ENCODE assay signal across 10 cellular contexts in the genomic region with DNA sequence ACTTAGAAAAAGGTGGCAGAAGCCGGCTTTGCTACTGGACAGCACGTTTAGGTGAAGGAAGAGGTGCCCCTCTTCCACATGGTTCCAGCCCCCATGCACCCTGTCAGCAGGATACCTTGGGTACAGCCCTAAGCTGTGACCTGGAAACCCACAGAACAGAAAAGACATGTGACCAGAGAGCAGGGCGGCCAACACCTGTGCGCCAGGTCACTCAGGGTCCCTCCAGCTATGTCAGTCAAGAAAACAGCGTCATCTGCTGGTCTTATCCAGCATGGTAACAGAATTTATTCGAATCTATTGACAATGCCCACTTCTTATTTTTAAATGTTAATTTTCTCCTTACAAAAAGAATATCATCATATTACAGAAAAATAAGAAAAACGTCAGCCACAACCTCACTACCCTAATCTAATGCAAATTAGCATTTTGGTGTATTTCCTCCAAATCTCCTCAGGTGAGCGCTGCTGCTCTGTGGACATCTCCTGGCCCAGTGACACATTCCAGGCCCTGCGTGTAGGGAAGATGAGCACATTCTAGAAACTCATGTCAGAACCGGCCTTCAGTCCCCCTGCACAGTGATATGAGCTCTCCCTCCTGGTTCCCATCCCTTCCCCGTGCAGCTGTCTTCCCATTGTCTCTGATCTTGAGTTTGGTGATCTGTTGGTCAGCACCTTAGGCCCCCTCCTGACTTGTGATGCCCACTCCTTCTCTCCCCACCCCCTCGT. TPM values are rescaled to one million over a fixed set of nuclear protein-coding genes. Genes with fewer than 3 reads are reported as not detected.
DNase-seq lines count a peak whose midpoint lies in the region; ATAC-seq and TF ChIP-seq lines count a peak whose summit lies in the region.
"Had no signal": no experiment of that assay in that cellular context is flagged by ENCODE, and none has a peak within 500 bp of the region (broad histone marks: within the 10 kb centered on the region; RNA-seq: fewer than 3 reads in every experiment).

No MANE protein-coding gene starts in this region.

- no peak overlapping the region for H2AFZ ChIP-seq in PC-9

- CTCF ChIA-PET in PC-9 (lab: Charles Lee), result interaction anchor here (0.6 kb wide), 1 partner anchor 825 kb away, joined by 5 read pairs; no protein-coding TSS in a partner anchor

- no peak overlapping the region for H3K4me3 ChIP-seq in PC-9
- H3K4me3 ChIP-seq in fibroblast of villous mesenchyme (ENCODE audit: low read depth, low read length), result no peak overlapping the region
- H3K4me3 ChIP-seq in right atrium auricular region, result no peak overlapping the region

- no peak overlapping the region for H3K4me3 Mint-ChIP-seq in activated CD4-positive, alpha-beta T cell treated with anti-CD3 and anti-CD28 coated beads, Interleukin-2, amount 10 ng/mL, durations not matched to agents 24 days and 14 days
- no peak overlapping the region for H3K4me3 Mint-ChIP-seq in stimulated activated effector memory CD8-positive, alpha-beta T cell treated with anti-CD3 and anti-CD28 coated beads, Interleukin-12 subunit alpha, Interleukin-12 subunit beta, amount 100 ng/mL, for 72 hours
- H3K4me3 Mint-ChIP-seq: CD4-positive, CD25-positive, alpha-beta regulatory T cell had no signal

- no peaks in the 10 kb centered on the region for H3K36me3 ChIP-seq in PC-9 (ENCODE audit: low read depth)
- H3K36me3 ChIP-seq in right atrium auricular region, result no peaks in the 10 kb centered on the region

- no peaks in the 10 kb centered on the region for H3K4me1 ChIP-seq in PC-9 (replicated peaks; ENCODE audit: insufficient read depth)
- H3K4me1 ChIP-seq in right atrium auricular region, result no peaks in the 10 kb centered on the region

- intact Hi-C loops in activated CD4-positive, alpha-beta T cell treated with anti-CD3 and anti-CD28 coated beads, Interleukin-2, amount 10 ng/mL, durations not matched to agents 24 days and 14 days (cut with micrococcal nuclease), result no loop called here
- intact Hi-C loops in PC-9 (cut with micrococcal nuclease; ENCODE audit: unreplicated experiment), result no loop called here

- no peak overlapping the region for H3K27ac ChIP-seq in PC-9
- H3K27ac ChIP-seq in right atrium auricular region, result no peak overlapping the region
- H3K27ac ChIP-seq: RWPE1 had no signal

- no peak for ATAC-seq in stimulated activated effector memory CD8-positive, alpha-beta T cell treated with anti-CD3 and anti-CD28 coated beads, Interleukin-12 subunit alpha, Interleukin-12 subunit beta, amount 100 ng/mL, for 72 hours
- ATAC-seq in HG03045 (IDR thresholded peaks at IDR 0.05; ENCODE audit: unreplicated experiment), result no peak

- H3K79me2 ChIP-seq in PC-9 (ENCODE audit: low read depth), result no peaks in the 10 kb centered on the region

- no peaks in the 10 kb centered on the region for H4K20me1 ChIP-seq in PC-9 (ENCODE audit: insufficient read depth)

- peaks cover 4% of the 10 kb centered on the region for H3K36me3 Mint-ChIP-seq in activated CD4-positive, alpha-beta T cell treated with anti-CD3 and anti-CD28 coated beads, Interleukin-2, amount 10 ng/mL, durations not matched to agents 24 days and 14 days (ENCODE audit: low read depth)
- no peaks in the 10 kb centered on the region for H3K36me3 Mint-ChIP-seq in stimulated activated effector memory CD8-positive, alpha-beta T cell treated with anti-CD3 and anti-CD28 coated beads, Interleukin-12 subunit alpha, Interleukin-12 subunit beta, amount 100 ng/mL, for 72 hours
- H3K36me3 Mint-ChIP-seq: CD4-positive, CD25-positive, alpha-beta regulatory T cell had no signal

- no peaks in the 10 kb centered on the region for H3K27me3 Mint-ChIP-seq in activated CD4-positive, alpha-beta T cell treated with anti-CD3 and anti-CD28 coated beads, Interleukin-2, amount 10 ng/mL, durations not matched to agents 24 days and 14 days
- H3K27me3 Mint-ChIP-seq: CD4-positive, CD25-positive, alpha-beta regulatory T cell had no signal

- H3K4me1 Mint-ChIP-seq in activated CD4-positive, alpha-beta T cell treated with anti-CD3 and anti-CD28 coated beads, Interleukin-2, amount 10 ng/mL, durations not matched to agents 24 days and 14 days, result peaks cover 48% of the 10 kb centered on the region
- H3K4me1 Mint-ChIP-seq in stimulated activated effector memory CD8-positive, alpha-beta T cell treated with anti-CD3 and anti-CD28 coated beads, Interleukin-12 subunit alpha, Interleukin-12 subunit beta, amount 100 ng/mL, for 72 hours, result peaks cover 21% of the 10 kb centered on the region

- H3K27ac Mint-ChIP-seq in activated CD4-positive, alpha-beta T cell treated with anti-CD3 and anti-CD28 coated beads, Interleukin-2, amount 10 ng/mL, durations not matched to agents 24 days and 14 days, result peak overlapping the region; percentile 62
- peak overlapping the region; percentile 69 for H3K27ac Mint-ChIP-seq in stimulated activated effector memory CD8-positive, alpha-beta T cell treated with anti-CD3 and anti-CD28 coated beads, Interleukin-12 subunit alpha, Interleukin-12 subunit beta, amount 100 ng/mL, for 72 hours

- BruUV-seq in PC-9 (replicated peaks; lab: Mats Ljungman, UMichigan), result no TSS peak

- no peak for DNase-seq in activated CD4-positive, alpha-beta T cell treated with anti-CD3 and anti-CD28 coated beads, Interleukin-2, amount 10 ng/mL, durations not matched to agents 24 days and 14 days
- no peak for DNase-seq in activated CD4-positive, alpha-beta T cell treated with anti-CD3 and anti-CD28 coated beads, Interleukin-2, amount 50 U/mL, for 48 hours
- no peak for DNase-seq in PC-9
- no peak for DNase-seq in fibroblast of villous mesenchyme (ENCODE audit: low read depth)
- DNase-seq in stimulated activated effector memory CD8-positive, alpha-beta T cell treated with anti-CD3 and anti-CD28 coated beads, Interleukin-12 subunit alpha, Interleukin-12 subunit beta, amount 100 ng/mL, for 72 hours (ENCODE audit: low spot score in 2 of 2), result no peak
- DNase-seq in OCI-M2 (lab: John Stamatoyannopoulos, UW; ENCODE audit: unreplicated experiment), result no peak
- DNase-seq in right atrium auricular region (ENCODE audit: low spot score), result no peak

- POLR2A ChIA-PET in PC-9 (lab: Charles Lee; ENCODE audit: unreplicated experiment), result no interaction called here

- no peaks in the 10 kb centered on the region for H3K9me3 Mint-ChIP-seq in activated CD4-positive, alpha-beta T cell treated with anti-CD3 and anti-CD28 coated beads, Interleukin-2, amount 10 ng/mL, durations not matched to agents 24 days and 14 days
- no peaks in the 10 kb centered on the region for H3K9me3 Mint-ChIP-seq in stimulated activated effector memory CD8-positive, alpha-beta T cell treated with anti-CD3 and anti-CD28 coated beads, Interleukin-12 subunit alpha, Interleukin-12 subunit beta, amount 100 ng/mL, for 72 hours
- H3K9me3 Mint-ChIP-seq: CD4-positive, CD25-positive, alpha-beta regulatory T cell had no signal

- H3K9me3 ChIP-seq in PC-9 (ENCODE audit: insufficient read depth, low read depth), result no peaks in the 10 kb centered on the region
- no peaks in the 10 kb centered on the region for H3K9me3 ChIP-seq in right atrium auricular region

- H3K27me3 ChIP-seq in PC-9 (ENCODE audit: insufficient read depth, low read depth) (no peaks in the 10 kb centered on the region), right atrium auricular region (no peaks in the 10 kb centered on the region)

- no peaks in the 10 kb centered on the region for H3F3A ChIP-seq in PC-9 (ENCODE audit: insufficient read depth, low read depth)

- H3K9me2 ChIP-seq in PC-9 (ENCODE audit: insufficient read depth), result no peaks in the 10 kb centered on the region

- no peak overlapping the region for H3K4me2 ChIP-seq in PC-9

- TF ChIP-seq CTCF in PC-9 (conservative IDR thresholded peaks at IDR 0.05) (peak; percentile 33), fibroblast of villous mesenchyme (IDR thresholded peaks at IDR 0.05; ENCODE audit: insufficient read depth, low read depth, low read length) (peak; percentile 36), right atrium auricular region (IDR thresholded peaks at IDR 0.05) (peak in 1 of 2 donors; percentile 33)

RNA-seq across cellular contexts. Expression of gene GTF2H5, which starts 37.2 kb away (rescaled TPM):
- 25.4 and 25.6 TPM in 2 replicates for total RNA-seq in activated CD4-positive, alpha-beta T cell treated with anti-CD3 and anti-CD28 coated beads, Interleukin-2, amount 10 ng/mL, durations not matched to agents 24 days and 14 days
- total RNA-seq in PC-9 (2021) (25.3 and 25.9 TPM in 2 replicates), fibroblast of villous mesenchyme (5.8 and 8.6 TPM in 2 replicates), right atrium auricular region (1 to 10 TPM; 3.1 to 4.4 TPM)

RNA-seq across cellular contexts. Expression of gene SERAC1, which starts 37.3 kb away (rescaled TPM):
- 4.6 and 5.4 TPM in 2 replicates for total RNA-seq in activated CD4-positive, alpha-beta T cell treated with anti-CD3 and anti-CD28 coated beads, Interleukin-2, amount 10 ng/mL, durations not matched to agents 24 days and 14 days
- total RNA-seq in PC-9 (2021) (4.1 and 4.9 TPM in 2 replicates), fibroblast of villous mesenchyme (13.2 and 26.3 TPM in 2 replicates), right atrium auricular region (1 to 10 TPM; 5.0 to 5.8 TPM)
